Comparison of ENCODE assay signal across 28 cellular contexts in the genomic region with DNA sequence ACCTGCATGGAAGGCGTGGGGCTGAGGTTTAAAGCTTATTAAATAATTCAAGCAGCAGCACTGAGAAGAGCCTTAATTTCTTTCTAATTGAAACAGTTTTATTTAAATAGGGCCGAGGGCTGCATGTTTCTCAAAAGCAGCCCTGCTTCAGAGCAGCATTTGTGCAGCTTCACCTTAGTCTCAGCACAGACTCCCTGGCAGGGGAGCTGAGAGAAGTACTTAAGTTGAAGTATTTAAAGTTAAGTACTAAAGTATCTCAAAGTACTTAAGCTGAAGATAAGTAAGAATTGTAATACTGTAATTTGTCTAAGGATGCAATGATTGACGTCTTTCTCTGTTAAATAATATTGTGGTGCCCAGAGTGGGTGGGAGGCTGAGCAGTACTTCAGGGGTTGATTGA. TPM values are rescaled to one million over a fixed set of nuclear protein-coding genes. Genes with fewer than 3 reads are reported as not detected.
DNase-seq lines count a peak whose midpoint lies in the region; ATAC-seq and TF ChIP-seq lines count a peak whose summit lies in the region.
"Had no signal": no experiment of that assay in that cellular context is flagged by ENCODE, and none has a peak within 500 bp of the region (broad histone marks: within the 10 kb centered on the region; RNA-seq: fewer than 3 reads in every experiment).

No MANE protein-coding gene starts in this region.

- no peaks in the 10 kb centered on the region for H3K23me2 ChIP-seq in H9 (ENCODE audit: insufficient read length, low read depth, low read length, poor library complexity, severe bottlenecking)

- intact Hi-C loops in body of pancreas (cut with DNase I) (no loop called here), stomach (cut with DNase I; ENCODE audit: low total_unique reads) (no loop called here), lower leg skin (cut with DNase I; ENCODE audit: low total_unique reads) (no loop called here)

- no peak overlapping the region for H2BK12ac ChIP-seq in H9 (ENCODE audit: insufficient read length, low read depth, low read length)

- H3K56ac ChIP-seq in H9 (ENCODE audit: insufficient read length, low read depth, low read length), result no peak overlapping the region

- H3K9me3 Mint-ChIP-seq in H9, result no peaks in the 10 kb centered on the region
- H3K9me3 Mint-ChIP-seq: activated CD4-positive, alpha-beta memory T cell treated with anti-CD3 and anti-CD28 coated beads for 36 hours; activated T-helper 1 cell treated with anti-CD3 and anti-CD28 coated beads, Interleukin-12 subunit alpha, Interleukin-12 subunit beta, Interleukin-2, Interleukin-4 antibody, amounts not matched to agents 30 ng/mL and 10 ng/mL and 1 ng/mL, durations not matched to agents 14 hours and 24 hours and 36 hours; T-cell had no signal

- no peak overlapping the region for H4K91ac ChIP-seq in H9 (ENCODE audit: insufficient read length, low read depth, low read length)

- H3K18ac ChIP-seq in H9 (ENCODE audit: insufficient read length, low read depth, low read length), result no peak overlapping the region

- H3K27ac ChIP-seq in H9 (ENCODE audit: insufficient read length, low read depth, low read length) (no peak overlapping the region), body of pancreas (peak overlapping the region; percentile 94 to 99 (median 96)), mucosa of rectum (ENCODE audit: low read depth in 2 of 2, low read length in 2 of 2) (peak overlapping the region; percentile 83 to 97), stomach (peak overlapping the region; percentile 80 to 93 (median 86)), smooth muscle cell (ENCODE audit: low read depth) (no peak overlapping the region)
- H3K27ac ChIP-seq: BLaER1, coronary artery, SJSA1 had no signal

- no peak overlapping the region for H2BK20ac ChIP-seq in H9 (ENCODE audit: low read depth, low read length, poor library complexity, severe bottlenecking)

- H3K79me1 ChIP-seq in H9 (ENCODE audit: insufficient read depth, low read depth, low read length, poor library complexity, severe bottlenecking), result no peaks in the 10 kb centered on the region

- no peak overlapping the region for H2BK5ac ChIP-seq in H9 (ENCODE audit: insufficient read length, low read length)

- H4K20me1 ChIP-seq in H9 (ENCODE audit: control insufficient read depth, insufficient read depth, insufficient read length), result no peaks in the 10 kb centered on the region
- H4K20me1 ChIP-seq in smooth muscle cell (ENCODE audit: low read depth), result no peaks in the 10 kb centered on the region

- H3K14ac ChIP-seq in H9 (ENCODE audit: insufficient read depth, low read length), result no peak overlapping the region

- H3K4ac ChIP-seq in H9 (ENCODE audit: low read depth, low read length), result no peak overlapping the region

- H3K9me3 ChIP-seq in H9 (ENCODE audit: control insufficient read depth, low read depth, low read length) (no peaks in the 10 kb centered on the region), body of pancreas (no peaks in the 10 kb centered on the region), mucosa of rectum (ENCODE audit: control insufficient read depth in 2 of 2, low read length in 2 of 2) (no peaks in the 10 kb centered on the region), stomach (no peaks in the 10 kb centered on the region), smooth muscle cell (replicated peaks; ENCODE audit: low read depth) (no peaks in the 10 kb centered on the region)
- H3K9me3 ChIP-seq: BLaER1, SJSA1, spleen had no signal

- no peak overlapping the region for H2BK120ac ChIP-seq in H9 (ENCODE audit: low read depth, low read length, poor library complexity, severe bottlenecking)

- no peaks in the 10 kb centered on the region for H3K4me1 ChIP-seq in H9 (ENCODE audit: insufficient read depth, low read length)
- peaks cover 100% of the 10 kb centered on the region for H3K4me1 ChIP-seq in body of pancreas
- H3K4me1 ChIP-seq in mucosa of rectum (ENCODE audit: control insufficient read depth in 2 of 2, insufficient read depth in 2 of 2, low read length in 2 of 2), result peaks cover 59 to 75% of the 10 kb centered on the region in 2 donors
- H3K4me1 ChIP-seq in stomach, result peaks cover 54 to 92% (median 83%) of the 10 kb centered on the region in 4 donors
- H3K4me1 ChIP-seq in smooth muscle cell (ENCODE audit: low read depth), result no peaks in the 10 kb centered on the region
- H3K4me1 ChIP-seq: BLaER1 had no signal

- no peak overlapping the region for H2AFZ ChIP-seq in H9 (ENCODE audit: low read length)
- H2AFZ ChIP-seq in smooth muscle cell (ENCODE audit: low read depth), result no peak overlapping the region

- H3K36me3 Mint-ChIP-seq in H9 (ENCODE audit: insufficient read depth in 1 of 3, low read depth in 3 of 3), result peaks cover 47 to 84% (median 65%) of the 10 kb centered on the region in 3 experiments

- no peak overlapping the region for H3K4me3 Mint-ChIP-seq in H9
- H3K4me3 Mint-ChIP-seq: activated CD4-positive, alpha-beta memory T cell treated with anti-CD3 and anti-CD28 coated beads for 36 hours; activated T-helper 1 cell treated with anti-CD3 and anti-CD28 coated beads, Interleukin-12 subunit alpha, Interleukin-12 subunit beta, Interleukin-2, Interleukin-4 antibody, amounts not matched to agents 30 ng/mL and 10 ng/mL and 1 ng/mL, durations not matched to agents 14 hours and 24 hours and 36 hours; T-cell had no signal

- TF ChIP-seq EP300 in stomach (IDR thresholded peaks at IDR 0.05), result no peak

- no peaks in the 10 kb centered on the region for H3K79me2 ChIP-seq in H9 (ENCODE audit: insufficient read depth, low read length)
- H3K79me2 ChIP-seq in smooth muscle cell (ENCODE audit: low read depth), result no peaks in the 10 kb centered on the region

- no peak for ATAC-seq in body of pancreas
- ATAC-seq: activated CD4-positive, CD25-positive, alpha-beta regulatory T cell treated with anti-CD3 and anti-CD28 coated beads, Interleukin-2, amount 50 U/mL, for 24 hours; HCT116; T-cell had no signal

- peak overlapping the region; percentile 14 to 81 (median 71); a peak in 3 of 7 replicates for H3K27ac Mint-ChIP-seq in H9
- H3K27ac Mint-ChIP-seq: activated CD4-positive, alpha-beta memory T cell treated with anti-CD3 and anti-CD28 coated beads for 36 hours; activated T-helper 1 cell treated with anti-CD3 and anti-CD28 coated beads, Interleukin-12 subunit alpha, Interleukin-12 subunit beta, Interleukin-2, Interleukin-4 antibody, amounts not matched to agents 30 ng/mL and 10 ng/mL and 1 ng/mL, durations not matched to agents 14 hours and 24 hours and 36 hours; T-cell had no signal

- H3K4me2 ChIP-seq in H9 (ENCODE audit: insufficient read depth, insufficient read length, low read length), result no peak overlapping the region
- H3K4me2 ChIP-seq in smooth muscle cell, result no peak overlapping the region
- H3K4me2 ChIP-seq: BLaER1 had no signal

- no peak overlapping the region for H3K23ac ChIP-seq in H9 (ENCODE audit: insufficient read length, low read depth, low read length)

- no peaks in the 10 kb centered on the region for H3K36me3 ChIP-seq in body of pancreas (replicated peaks in 1 of 2; ENCODE audit: insufficient read depth in 1 of 2, low read depth in 2 of 2)
- H3K36me3 ChIP-seq in mucosa of rectum (ENCODE audit: control insufficient read depth in 2 of 2, insufficient read depth in 2 of 2, low read length in 2 of 2), result peaks cover 19 to 26% of the 10 kb centered on the region in 2 donors
- H3K36me3 ChIP-seq in stomach, result peaks cover 23 to 72% (median 72%) of the 10 kb centered on the region in 4 donors
- no peaks in the 10 kb centered on the region for H3K36me3 ChIP-seq in smooth muscle cell (ENCODE audit: low read depth)
- H3K36me3 ChIP-seq: SJSA1 had no signal

- no peaks in the 10 kb centered on the region for H3K27me3 ChIP-seq in H9 (ENCODE audit: insufficient read depth, low read length)
- H3K27me3 ChIP-seq in body of pancreas, result no peaks in the 10 kb centered on the region
- no peaks in the 10 kb centered on the region for H3K27me3 ChIP-seq in mucosa of rectum (ENCODE audit: control insufficient read depth in 2 of 2, insufficient read depth in 2 of 2, low read length in 2 of 2)
- no peaks in the 10 kb centered on the region for H3K27me3 ChIP-seq in stomach
- no peaks in the 10 kb centered on the region for H3K27me3 ChIP-seq in smooth muscle cell (ENCODE audit: low read depth)
- H3K27me3 ChIP-seq: BLaER1, SJSA1, spleen had no signal

- H2BK15ac ChIP-seq in H9 (ENCODE audit: low read depth, low read length), result no peak overlapping the region

- H4K5ac ChIP-seq in H9 (ENCODE audit: insufficient read length, low read depth, low read length), result no peak overlapping the region

- H3K4me3 ChIP-seq in body of pancreas (no peak overlapping the region), mucosa of rectum (ENCODE audit: low read length in 2 of 2) (no peak overlapping the region), stomach (no peak overlapping the region), lower leg skin (ENCODE audit: low read depth, poor library complexity, severe bottlenecking) (no peak overlapping the region), smooth muscle cell (no peak overlapping the region)
- H3K4me3 ChIP-seq: BLaER1, coronary artery, SJSA1, spleen had no signal

- no peak for TF ChIP-seq POLR2A in body of pancreas (IDR thresholded peaks at IDR 0.05)
- no peak for TF ChIP-seq POLR2A in stomach (IDR thresholded peaks at IDR 0.05)
- no peak for TF ChIP-seq POLR2A in lower leg skin (IDR thresholded peaks at IDR 0.05)

- no peak overlapping the region for H3T11ph ChIP-seq in H9 (ENCODE audit: low read length)

- H4K8ac ChIP-seq in H9 (replicated peaks; ENCODE audit: insufficient read length, low read depth, low read length), result no peak overlapping the region

- TF ChIP-seq CTCF in H9 (conservative IDR thresholded peaks at IDR 0.05) (no peak), body of pancreas (IDR thresholded peaks at IDR 0.05) (no peak), stomach (IDR thresholded peaks at IDR 0.05) (no peak), lower leg skin (IDR thresholded peaks at IDR 0.05) (no peak), smooth muscle cell (IDR thresholded peaks at IDR 0.05; ENCODE audit: borderline replicate concordance, insufficient read depth, poor library complexity, severe bottlenecking) (no peak)

- no peak overlapping the region for H3K9ac ChIP-seq in H9 (ENCODE audit: extremely low read depth, insufficient read length, low read length)
- H3K9ac ChIP-seq in mucosa of rectum (ENCODE audit: low read depth in 1 of 2, low read length in 2 of 2), result peak overlapping the region in 1 of 2 donors; percentile 73
- H3K9ac ChIP-seq in smooth muscle cell (ENCODE audit: low read depth), result no peak overlapping the region
- H3K9ac ChIP-seq: BLaER1 had no signal

- H3K4me1 Mint-ChIP-seq in H9, result peaks cover 2 to 5% of the 10 kb centered on the region in 2 experiments; a peak in 2 of 4 replicates
- H3K4me1 Mint-ChIP-seq: T-cell had no signal

- no peaks in the 10 kb centered on the region; the same call in 1 of the 2 replicates for H3K27me3 Mint-ChIP-seq in H9 (ENCODE audit: low read depth)
- H3K27me3 Mint-ChIP-seq: activated CD4-positive, alpha-beta memory T cell treated with anti-CD3 and anti-CD28 coated beads for 36 hours; T-cell had no signal

- no peak overlapping the region for H2AK5ac ChIP-seq in H9 (ENCODE audit: insufficient read length, low read length)

- DNase-seq in H9, result no peak
- DNase-seq in body of pancreas, result no peak
- DNase-seq in stomach, result no peak
- no peak for DNase-seq in effector CD8-positive, alpha-beta T cell (lab: John Stamatoyannopoulos, UW)
- no peak for DNase-seq in lower leg skin (ENCODE audit: low spot score in 2 of 2)
- no peak for DNase-seq in NCI-H1436 (lab: John Stamatoyannopoulos, UW)
- DNase-seq in smooth muscle cell (lab: John Stamatoyannopoulos, UW; ENCODE audit: unreplicated experiment), result no peak
- DNase-seq: activated CD4-positive, alpha-beta memory T cell treated with anti-CD3 and anti-CD28 coated beads for 36 hours; activated CD8-positive, alpha-beta memory T cell treated with anti-CD3 and anti-CD28 coated beads, Interleukin-2, amount 50 U/mL, for 4 hours; activated naive CD4-positive, alpha-beta T cell treated with anti-CD3 and anti-CD28 coated beads, Interleukin-2, amount 50 U/mL, for 16 hours; amygdala; COR-L47; DND-41; KG1; MM.1S; NCI-H1417; NCI-H2081 treated with DMSO at 0.1 percent for 48 hours; NCI-H446 treated with DMSO at 0.1 percent for 48 hours; NCI-H82; spleen; T-cell had no signal

- no CpG with 5 or more reads among the region's 3 CpGs for WGBS in H9 (ENCODE audit: extremely low coverage, insufficient read length, low lambda C conversion rate)
- 35 to 39% methylated on average over 3 of the region's 3 CpGs for WGBS in body of pancreas, 2 donors
- 31 to 48% (median 42%) methylated on average over 3 of the region's 3 CpGs for WGBS in stomach, 5 donors
- 37 to 43% methylated on average over 3 of the region's 3 CpGs for WGBS in lower leg skin, 2 donors
- 63% methylated on average over 3 of the region's 3 CpGs for WGBS in smooth muscle cell (ENCODE audit: low lambda C conversion rate)

- no peaks in the 10 kb centered on the region for H3F3A ChIP-seq in smooth muscle cell (ENCODE audit: low read depth)

RNA-seq across cellular contexts. Expression of gene IMPA2, which starts 31.4 kb away (rescaled TPM):
- total RNA-seq in H9 (2021) (69.1 and 73.8 TPM in 2 replicates), body of pancreas (100 to 1,000 TPM; 269 to 446 TPM), stomach (100 to 1,000 TPM in 3 of 5 donors, 10 to 100 TPM in 2; 75.2 to 263 (median 138) TPM), lower leg skin (100 to 1,000 TPM; 227 to 572 (median 354) TPM), smooth muscle cell (9.9 and 10.5 TPM in 2 replicates)
- polyA plus RNA-seq in stomach (10 to 100 TPM; 61.0 to 79.9 (median 64.5) TPM), smooth muscle cell (17.8 and 22.4 TPM in 2 replicates)

Comparison
In these comparisons a context has a peak if more than half of its experiments do, and no peak if none do; other contexts are left out.
1. H3K27ac ChIP-seq: peak in body of pancreas (4 of 4), mucosa of rectum (2 of 2) and stomach (5 of 5); none in H9 (single experiment) and smooth muscle cell (single experiment).